ENCODE assay signal across 24 cellular contexts in genomic region chrX:39253551-39253950, GRCh38.
DNase-seq lines count a peak whose midpoint lies in the region; ATAC-seq and TF ChIP-seq lines count a peak whose summit lies in the region.
"Had no signal": no experiment of that assay in that cellular context is flagged by ENCODE, and none has a peak within 500 bp of the region (broad histone marks: within the 10 kb centered on the region; RNA-seq: fewer than 3 reads in every experiment).

No MANE protein-coding gene starts in this region.

- H3K27me3 ChIP-seq in RWPE2 (ENCODE audit: insufficient read depth, poor library complexity, severe bottlenecking), result no peaks in the 10 kb centered on the region
- H3K27me3 ChIP-seq in BE2C, result no peaks in the 10 kb centered on the region
- H3K27me3 ChIP-seq: thyroid gland had no signal

- H3K36me3 ChIP-seq in RWPE2 (ENCODE audit: low read depth) (no peaks in the 10 kb centered on the region), BE2C (no peaks in the 10 kb centered on the region)
- H3K36me3 ChIP-seq: thyroid gland had no signal

- TF ChIP-seq CTCF in RWPE2 (IDR thresholded peaks at IDR 0.05; ENCODE audit: poor library complexity, severe bottlenecking) (no peak), BE2C (IDR thresholded peaks at IDR 0.05; ENCODE audit: low read depth, low read length) (no peak)

- H3K27ac ChIP-seq in RWPE2 (ENCODE audit: poor library complexity, severe bottlenecking), result no peak overlapping the region
- H3K27ac ChIP-seq: KMS-11, thyroid gland had no signal

- H3K4me3 ChIP-seq in RWPE2 (ENCODE audit: severe bottlenecking), result no peak overlapping the region
- H3K4me3 ChIP-seq in BE2C (ENCODE audit: low read depth, low read length), result no peak overlapping the region
- H3K4me3 ChIP-seq: mucosa of descending colon, thyroid gland had no signal

- DNase-seq in AG08395 (ENCODE audit: low spot score) (peak; percentile 42), Daoy (ENCODE audit: low read depth) (peak; percentile 41), RWPE2 (ENCODE audit: low spot score) (no peak), glomerular visceral epithelial cell (ENCODE audit: extremely low spot score) (peak; percentile 9), NCI-H2029 (lab: John Stamatoyannopoulos, UW) (no peak), NCI-H187 (lab: John Stamatoyannopoulos, UW) (no peak), BE2C (no peak)
- DNase-seq: activated CD4-positive, alpha-beta T cell treated with anti-CD3 and anti-CD28 coated beads, Interleukin-2, amount 50 U/mL, for 1 hour; activated naive CD4-positive, alpha-beta T cell treated with Interleukin-2 at 50 U/mL for 16 hours; activated T-cell treated with anti-CD3 and anti-CD28 coated beads for 4 hours; aorta; DMS79 treated with DMSO at 0.1 percent for 48 hours; effector CD4-positive, alpha-beta T cell; H9; left ventricle myocardium superior; mucosa of descending colon; NCI-H1048; NCI-H2081 treated with DMSO at 0.1 percent for 48 hours; posterior cingulate gyrus; SIG-M5; stimulated activated CD4-positive, alpha-beta T cell treated with anti-CD3 and anti-CD28 coated beads, Interleukin-1b, Interleukin-23, amount 100 ng/mL, for 48 hours; stimulated activated naive B cell treated with anti-CD40 and anti-IgM and Interleukin-4, amounts not matched to agents 10 μg/mL and 1 μg/mL and 100 μg/mL, for 72 hours; thyroid gland had no signal

- H3K9me3 ChIP-seq in RWPE2 (ENCODE audit: severe bottlenecking), result no peaks in the 10 kb centered on the region
- no peaks in the 10 kb centered on the region for H3K9me3 ChIP-seq in BE2C
- H3K9me3 ChIP-seq: mucosa of descending colon, thyroid gland had no signal

- no peaks in the 10 kb centered on the region for H3K4me1 ChIP-seq in RWPE2 (ENCODE audit: insufficient read depth, poor library complexity, severe bottlenecking)
- H3K4me1 ChIP-seq in BE2C, result no peaks in the 10 kb centered on the region
- H3K4me1 ChIP-seq: thyroid gland had no signal

- ATAC-seq in RWPE2 (ENCODE audit: low read depth), result peak; percentile 73; the same call in 2 of the 3 replicates
- ATAC-seq: left ventricle myocardium superior; mucosa of descending colon; stimulated activated naive B cell treated with anti-CD40 and anti-IgM and Interleukin-4, amounts not matched to agents 10 μg/mL and 1 μg/mL and 100 μg/mL, for 72 hours had no signal

Comparison
In these comparisons a context has a peak if more than half of its experiments do, and no peak if none do; other contexts are left out.
1. DNase-seq: peak in AG08395 (single experiment), Daoy (single experiment) and glomerular visceral epithelial cell (single experiment); none in RWPE2 (single experiment), NCI-H2029 (single experiment), NCI-H187 (0 of 2) and BE2C (single experiment).